In the genomic region with DNA sequence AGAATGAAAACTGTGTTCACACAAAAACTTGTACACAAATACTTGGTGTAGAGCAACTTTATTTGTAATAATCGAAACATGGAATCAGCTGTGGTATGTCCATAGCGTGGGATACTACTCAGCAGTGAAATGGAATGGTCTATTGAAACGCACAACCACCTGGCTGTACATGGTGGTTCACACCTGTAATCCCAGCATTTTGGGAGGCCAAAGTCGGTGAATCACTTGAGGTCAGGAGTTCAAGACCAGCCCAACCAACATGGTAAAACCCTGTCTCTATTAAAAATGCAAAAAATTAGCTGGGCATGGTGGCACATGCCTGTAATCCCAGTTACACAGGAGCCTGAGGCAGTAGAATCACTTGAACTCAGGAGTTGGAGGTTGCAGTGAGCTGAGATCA, we compare ENCODE assay signal across 3 cellular contexts.
"Had no signal": no experiment of that assay in that cellular context is flagged by ENCODE, and none has a peak within 500 bp of the region (broad histone marks: within the 10 kb centered on the region; RNA-seq: fewer than 3 reads in every experiment).

No MANE protein-coding gene starts in this region.

- H3K4me3 ChIP-seq: GM12878 had no signal

- DNase-seq: GDM1, GF-D8 had no signal
